Comparison of ENCODE assay signal across 28 cellular contexts in genomic region chr11:76320929-76321328, GRCh38.
"Had no signal": no experiment of that assay in that cellular context is flagged by ENCODE, and none has a peak within 500 bp of the region (broad histone marks: within the 10 kb centered on the region; RNA-seq: fewer than 3 reads in every experiment).

No MANE protein-coding gene starts in this region.

- H3K36me3 ChIP-seq: brain microvascular endothelial cell, cardiac muscle cell, Peyer's patch, SJCRH30 had no signal

- H3K9me3 Mint-ChIP-seq: activated B cell treated with CpG ODN at 0.5 μM for 24 hours; activated CD4-positive, alpha-beta T cell treated with anti-CD3 and anti-CD28 coated beads, Interleukin-2, amount 10 ng/mL, durations not matched to agents 24 days and 14 days; activated T-cell treated with anti-CD3 and anti-CD28 coated beads, Interleukin-2, amount 50 U/mL, for 24 hours; activated T-helper 1 cell treated with anti-CD3 and anti-CD28 coated beads, Interleukin-12 subunit alpha, Interleukin-12 subunit beta, Interleukin-2, Interleukin-4 antibody, amounts not matched to agents 30 ng/mL and 10 ng/mL and 1 ng/mL, durations not matched to agents 14 hours and 24 hours and 36 hours had no signal

- H3K9me3 ChIP-seq: Peyer's patch, SJCRH30, SK-N-SH had no signal

- H3K27ac ChIP-seq: brain microvascular endothelial cell, cardiac muscle cell, Peyer's patch, RWPE1, SJCRH30 had no signal

- DNase-seq: activated B cell treated with CpG ODN at 0.5 μM for 24 hours; activated CD4-positive, alpha-beta T cell treated with anti-CD3 and anti-CD28 coated beads for 1 hour; activated CD4-positive, alpha-beta T cell treated with anti-CD3 and anti-CD28 coated beads, Interleukin-2, amount 10 ng/mL, durations not matched to agents 24 days and 14 days; activated CD4-positive, alpha-beta T cell treated with anti-CD3 and anti-CD28 coated beads, Interleukin-2, amount 50 U/mL, for 48 hours; activated CD8-positive, alpha-beta memory T cell treated with anti-CD3 and anti-CD28 coated beads, Interleukin-2, amount 10 ng/mL, durations not matched to agents 7 days and 5 days; activated effector memory CD4-positive, alpha-beta T cell treated with Interleukin-2 at 50 U/mL for 16 hours; activated naive CD4-positive, alpha-beta T cell; activated T-cell treated with anti-CD3 and anti-CD28 coated beads, Interleukin-2, amount 50 U/mL, for 24 hours; amygdala; brain microvascular endothelial cell; cerebellar nuclear complex; Karpas-422; MM.1S; NCI-H1105 treated with DMSO at 0.1 percent for 48 hours; NCI-H1436 treated with DMSO at 0.1 percent for 48 hours; NCI-H187; NCI-H2081; NCI-H510A treated with DMSO at 0.1 percent for 48 hours; Peyer's patch; Right ventricle myocardium superior; SJCRH30; SK-N-SH; T-helper 1 cell; T-helper 9 cell had no signal

- H3K4me3 Mint-ChIP-seq: activated B cell treated with CpG ODN at 0.5 μM for 24 hours; activated CD4-positive, alpha-beta T cell treated with anti-CD3 and anti-CD28 coated beads, Interleukin-2, amount 10 ng/mL, durations not matched to agents 24 days and 14 days; activated CD8-positive, alpha-beta memory T cell treated with anti-CD3 and anti-CD28 coated beads, Interleukin-2, amount 10 ng/mL, durations not matched to agents 7 days and 5 days; activated naive CD8-positive, alpha-beta T cell; activated T-cell treated with anti-CD3 and anti-CD28 coated beads, Interleukin-2, amount 50 U/mL, for 24 hours; activated T-helper 1 cell treated with anti-CD3 and anti-CD28 coated beads, Interleukin-12 subunit alpha, Interleukin-12 subunit beta, Interleukin-2, Interleukin-4 antibody, amounts not matched to agents 30 ng/mL and 10 ng/mL and 1 ng/mL, durations not matched to agents 14 hours and 24 hours and 36 hours had no signal

- H3K4me1 ChIP-seq: SJCRH30 had no signal

- H3K4me2 ChIP-seq: SK-N-SH had no signal

- H3K4me3 ChIP-seq: Peyer's patch, SJCRH30 had no signal

- H3K27me3 ChIP-seq: SJCRH30 had no signal

- ATAC-seq: activated CD8-positive, alpha-beta memory T cell treated with anti-CD3 and anti-CD28 coated beads, Interleukin-2, amount 10 ng/mL, durations not matched to agents 7 days and 5 days had no signal

- H3K36me3 Mint-ChIP-seq: activated CD8-positive, alpha-beta memory T cell treated with anti-CD3 and anti-CD28 coated beads, Interleukin-2, amount 10 ng/mL, durations not matched to agents 7 days and 5 days; activated naive CD8-positive, alpha-beta T cell had no signal

- H3K9ac ChIP-seq: SK-N-SH had no signal

- H3K27ac Mint-ChIP-seq: activated B cell treated with CpG ODN at 0.5 μM for 24 hours; activated CD4-positive, alpha-beta T cell treated with anti-CD3 and anti-CD28 coated beads, Interleukin-2, amount 10 ng/mL, durations not matched to agents 24 days and 14 days; activated CD8-positive, alpha-beta memory T cell treated with anti-CD3 and anti-CD28 coated beads, Interleukin-2, amount 10 ng/mL, durations not matched to agents 7 days and 5 days; activated naive CD8-positive, alpha-beta T cell; activated T-cell treated with anti-CD3 and anti-CD28 coated beads, Interleukin-2, amount 50 U/mL, for 24 hours; activated T-helper 1 cell treated with anti-CD3 and anti-CD28 coated beads, Interleukin-12 subunit alpha, Interleukin-12 subunit beta, Interleukin-2, Interleukin-4 antibody, amounts not matched to agents 30 ng/mL and 10 ng/mL and 1 ng/mL, durations not matched to agents 14 hours and 24 hours and 36 hours had no signal
